ENCODE assay signal across 25 cellular contexts in genomic region chr7:50644586-50644985, GRCh38.
A peak's percentile ranks its signal among the peaks of the same experiment; 100 is the strongest.
DNase-seq lines count a peak whose midpoint lies in the region; ATAC-seq, FAIRE-seq and TF ChIP-seq lines count a peak whose summit lies in the region.
"Had no signal": no experiment of that assay in that cellular context is flagged by ENCODE, and none has a peak within 500 bp of the region (broad histone marks: within the 10 kb centered on the region; RNA-seq: fewer than 3 reads in every experiment).

No MANE protein-coding gene starts in this region.

- H3K27ac ChIP-seq in substantia nigra (ENCODE audit: low read depth, low read length, poor library complexity, severe bottlenecking) (peak overlapping the region; percentile 33), testis (no peak overlapping the region)
- H3K27ac ChIP-seq: BLaER1 treated with 17β-estradiol and CSF1 and Interleukin-3, amounts not matched to agents 10 nM and 100 nM; HL-60; RWPE1 had no signal

- CTCF ChIA-PET in activated CD8-positive, alpha-beta memory T cell treated with anti-CD3 and anti-CD28 coated beads, Interleukin-2, amount 10 ng/mL, durations not matched to agents 7 days and 5 days (lab: Charles Lee), result interaction anchor here (0.8 to 1.0 kb wide), 2 partner anchors 12 to 518 kb away, joined by 3 to 5 read pairs; no protein-coding TSS in a partner anchor

- peaks cover 26% of the 10 kb centered on the region for H3K4me1 Mint-ChIP-seq in activated CD8-positive, alpha-beta memory T cell treated with anti-CD3 and anti-CD28 coated beads, Interleukin-2, amount 10 ng/mL, durations not matched to agents 7 days and 5 days

- H3K27me3 Mint-ChIP-seq in activated CD8-positive, alpha-beta memory T cell treated with anti-CD3 and anti-CD28 coated beads, Interleukin-2, amount 10 ng/mL, durations not matched to agents 7 days and 5 days, result no peaks in the 10 kb centered on the region
- H3K27me3 Mint-ChIP-seq: CD4-positive, alpha-beta memory T cell had no signal

- no peak overlapping the region for H3K4me3 Mint-ChIP-seq in activated CD8-positive, alpha-beta memory T cell treated with anti-CD3 and anti-CD28 coated beads, Interleukin-2, amount 10 ng/mL, durations not matched to agents 7 days and 5 days
- H3K4me3 Mint-ChIP-seq: CD4-positive, alpha-beta memory T cell; GM23338 had no signal

- WGBS in lower leg skin, 2 donors, result 93 to 94% methylated on average over 5 of the region's 5 CpGs
- WGBS in testis, 2 donors, result 94% methylated on average over 5 of the region's 5 CpGs

- no peak overlapping the region for H3K27ac Mint-ChIP-seq in activated CD8-positive, alpha-beta memory T cell treated with anti-CD3 and anti-CD28 coated beads, Interleukin-2, amount 10 ng/mL, durations not matched to agents 7 days and 5 days
- H3K27ac Mint-ChIP-seq: CD4-positive, alpha-beta memory T cell; GM23338 had no signal

- H3K36me3 Mint-ChIP-seq in activated CD8-positive, alpha-beta memory T cell treated with anti-CD3 and anti-CD28 coated beads, Interleukin-2, amount 10 ng/mL, durations not matched to agents 7 days and 5 days, result peaks cover 1% of the 10 kb centered on the region

- H3K4me3 ChIP-seq in lower leg skin (ENCODE audit: low read depth, poor library complexity, severe bottlenecking), result no peak overlapping the region
- H3K4me3 ChIP-seq in testis, result no peak overlapping the region
- H3K4me3 ChIP-seq: BLaER1 treated with 17β-estradiol and CSF1 and Interleukin-3, amounts not matched to agents 10 nM and 100 nM; GM23338 had no signal

- H3K27me3 ChIP-seq in testis, result no peaks in the 10 kb centered on the region
- H3K27me3 ChIP-seq: BLaER1 treated with 17β-estradiol and CSF1 and Interleukin-3, amounts not matched to agents 10 nM and 100 nM had no signal

- intact Hi-C loops in lower leg skin (cut with DNase I; ENCODE audit: low total_unique reads) (no loop called here), testis (cut with DNase I; ENCODE audit: low total_unique reads) (no loop called here)

- TF ChIP-seq POLR2A in lower leg skin (IDR thresholded peaks at IDR 0.05) (no peak), testis (IDR thresholded peaks at IDR 0.05) (no peak)

- H3K9me3 ChIP-seq in testis, result no peaks in the 10 kb centered on the region

- ATAC-seq in activated CD8-positive, alpha-beta memory T cell treated with anti-CD3 and anti-CD28 coated beads, Interleukin-2, amount 10 ng/mL, durations not matched to agents 7 days and 5 days, result no peak
- peak; percentile 31 for ATAC-seq in omental fat pad (ENCODE audit: low FRiP score)
- ATAC-seq: GM23338 had no signal

- H3K36me3 ChIP-seq in testis (ENCODE audit: low read depth, missing control alignments), result no peaks in the 10 kb centered on the region

- FAIRE-seq in urothelium cell line (lab: Jason Lieb, UNC), result no peak
- FAIRE-seq: GM12892 had no signal

- DNase-seq in activated CD8-positive, alpha-beta memory T cell treated with anti-CD3 and anti-CD28 coated beads for 24 hours, result peak; percentile 30
- no peak for DNase-seq in activated CD8-positive, alpha-beta memory T cell treated with anti-CD3 and anti-CD28 coated beads, Interleukin-2, amount 10 ng/mL, durations not matched to agents 7 days and 5 days
- DNase-seq in lower leg skin (ENCODE audit: low spot score in 2 of 2) (peak; percentile 5 to 62), omental fat pad (ENCODE audit: low spot score) (no peak), substantia nigra (lab: John Stamatoyannopoulos, UW) (no peak), testis (no peak), NCI-H1048 (lab: John Stamatoyannopoulos, UW) (no peak), urothelium cell line (ENCODE audit: low spot score) (no peak)
- DNase-seq: 8988T; CD4-positive, alpha-beta memory T cell; DMS153; HCEC 1CT; KBM-7; MM.1S; NCI-H1092; NCI-H1436; NCI-H187 treated with DMSO at 0.1 percent for 48 hours; NCI-H2227 treated with DMSO at 0.1 percent for 48 hours; NCI-H510A treated with DMSO at 0.1 percent for 48 hours; NCI-H748 treated with DMSO at 0.1 percent for 48 hours had no signal

- no peaks in the 10 kb centered on the region for H3K9me3 Mint-ChIP-seq in activated CD8-positive, alpha-beta memory T cell treated with anti-CD3 and anti-CD28 coated beads, Interleukin-2, amount 10 ng/mL, durations not matched to agents 7 days and 5 days (ENCODE audit: low read depth)
- H3K9me3 Mint-ChIP-seq: GM23338 had no signal

- TF ChIP-seq CTCF in lower leg skin (IDR thresholded peaks at IDR 0.05), result no peak
- no peak for TF ChIP-seq CTCF in omental fat pad (IDR thresholded peaks at IDR 0.05)
- TF ChIP-seq CTCF in testis (IDR thresholded peaks at IDR 0.05), result no peak

- H3K4me1 ChIP-seq in testis, result no peaks in the 10 kb centered on the region
- H3K4me1 ChIP-seq: BLaER1 treated with 17β-estradiol and CSF1 and Interleukin-3, amounts not matched to agents 10 nM and 100 nM had no signal

Comparison
In these comparisons a context has a peak if more than half of its experiments do, and no peak if none do; other contexts are left out.
1. DNase-seq: peak in activated CD8-positive, alpha-beta memory T cell treated with anti-CD3 and anti-CD28 coated beads for 24 hours (single experiment) and lower leg skin (2 of 2); none in activated CD8-positive, alpha-beta memory T cell treated with anti-CD3 and anti-CD28 coated beads, Interleukin-2, amount 10 ng/mL, durations not matched to agents 7 days and 5 days (single experiment), omental fat pad (single experiment), substantia nigra (0 of 49), testis (single experiment), NCI-H1048 (single experiment) and urothelium cell line (single experiment).